In genomic region chr10:944034-944831, GRCh38 we compare ENCODE assay signal across 8 cellular contexts. TPM values are rescaled to one million over a fixed set of nuclear protein-coding genes. Genes with fewer than 3 reads are reported as not detected.
DNase-seq lines count a peak whose midpoint lies in the region; ATAC-seq and TF ChIP-seq lines count a peak whose summit lies in the region.

No MANE protein-coding gene starts in this region.

- no peak overlapping the region for H3K9ac ChIP-seq in colonic mucosa (ENCODE audit: low read depth in 2 of 2, low read length in 2 of 2)
- peak overlapping the region; percentile 24 for H3K9ac ChIP-seq in mucosa of stomach (ENCODE audit: low read length)

- peak overlapping the region; percentile 13 for H3K27ac ChIP-seq in colonic mucosa

- TF ChIP-seq CTCF in colonic mucosa (IDR thresholded peaks at IDR 0.05): no peak

- H3K27me3 ChIP-seq in colonic mucosa (no peaks in the 10 kb centered on the region), mucosa of stomach (ENCODE audit: control insufficient read depth, insufficient read depth, low read length) (no peaks in the 10 kb centered on the region)

- H3K4me3 ChIP-seq in colonic mucosa (no peak overlapping the region), mucosa of stomach (ENCODE audit: low read length) (no peak overlapping the region)

- ATAC-seq in GM21360 (IDR thresholded peaks at IDR 0.05; ENCODE audit: unreplicated experiment): peak; percentile 28

- intact Hi-C loops in colonic mucosa (cut with DNase I): no loop called here

- H3K36me3 ChIP-seq in colonic mucosa (no peaks in the 10 kb centered on the region), mucosa of stomach (ENCODE audit: control insufficient read depth, insufficient read depth, low read length) (no peaks in the 10 kb centered on the region)

- no peaks in the 10 kb centered on the region for H3K9me3 ChIP-seq in colonic mucosa
- H3K9me3 ChIP-seq in mucosa of stomach (ENCODE audit: control insufficient read depth, low read length): no peaks in the 10 kb centered on the region

- DNase-seq in AML-193 (lab: John Stamatoyannopoulos, UW) (peak; percentile 71 to 75), RPMI7951 (ENCODE audit: low read depth) (peak; percentile 62), colonic mucosa (no peak), NCI-H69 (lab: John Stamatoyannopoulos, UW) (no peak), COLO668 (lab: John Stamatoyannopoulos, UW; ENCODE audit: unreplicated experiment) (no peak), NCI-H146 treated with DMSO at 0.1 percent for 48 hours (lab: John Stamatoyannopoulos, UW; ENCODE audit: unreplicated experiment) (no peak)

- H3K4me1 ChIP-seq in colonic mucosa (no peaks in the 10 kb centered on the region), mucosa of stomach (ENCODE audit: control insufficient read depth, insufficient read depth, low read length) (peaks cover 15% of the 10 kb centered on the region)

RNA-seq across cellular contexts. Expression of gene LARP4B, which starts 12.7 kb away (rescaled TPM):
- 28.8 and 32.7 TPM in 2 replicates for total RNA-seq in RPMI7951 (2014; rRNA removed; shearing (Covaris generic))
- 100 to 1,000 TPM; 129 to 136 TPM for total RNA-seq in colonic mucosa

RNA-seq across cellular contexts. Expression of gene GTPBP4, which starts 44.0 kb away (rescaled TPM):
- total RNA-seq in RPMI7951 (2014; rRNA removed; shearing (Covaris generic)): 39.4 and 42.7 TPM in 2 replicates
- total RNA-seq in colonic mucosa: 10 to 100 TPM; 22.4 to 43.6 TPM

Comparison
In these comparisons a context has a peak if more than half of its experiments do, and no peak if none do; other contexts are left out.
1. DNase-seq: peak in AML-193 (2 of 2) and RPMI7951 (single experiment); none in colonic mucosa (single experiment), NCI-H69 (single experiment), COLO668 (single experiment) and NCI-H146 treated with DMSO at 0.1 percent for 48 hours (single experiment).